In genomic region chr1:2414297-2414958, GRCh38 we compare ENCODE assay signal across 8 cellular contexts. TPM values are rescaled to one million over a fixed set of nuclear protein-coding genes. Genes with fewer than 3 reads are reported as not detected.
DNase-seq lines count a peak whose midpoint lies in the region; ATAC-seq, FAIRE-seq and TF ChIP-seq lines count a peak whose summit lies in the region.

No MANE protein-coding gene starts in this region.

- no peak for TF ChIP-seq POLR2A in prostate gland (IDR thresholded peaks at IDR 0.05)

- H3K9me2 ChIP-seq in MM.1S (replicated peaks; ENCODE audit: insufficient read depth, low read length) (no peaks in the 10 kb centered on the region), SU-DHL-6 (replicated peaks; ENCODE audit: insufficient read depth, low read length) (no peaks in the 10 kb centered on the region)

- H3K4me2 ChIP-seq in MM.1S (ENCODE audit: low read depth, low read length) (peak overlapping the region; percentile 92), SU-DHL-6 (ENCODE audit: low read depth, low read length, poor library complexity, severe bottlenecking) (peak overlapping the region; percentile 69)

- H3K4me3 ChIP-seq in MM.1S (ENCODE audit: low read length) = peak overlapping the region; percentile 88
- no peak overlapping the region for H3K4me3 ChIP-seq in SU-DHL-6 (ENCODE audit: insufficient read depth, low read length, poor library complexity, severe bottlenecking)
- peak overlapping the region in 1 of 10 donors; percentile 22 for H3K4me3 ChIP-seq in heart right ventricle
- no peak overlapping the region for H3K4me3 ChIP-seq in prostate gland

- 2 to 3% methylated on average over 25 of the region's 25 CpGs for WGBS in heart right ventricle, 2 donors
- WGBS in prostate gland = 2% methylated on average over 18 of the region's 25 CpGs

- peaks cover 7% of the 10 kb centered on the region for H3K79me2 ChIP-seq in MM.1S (ENCODE audit: low read length)
- H3K79me2 ChIP-seq in SU-DHL-6 (ENCODE audit: insufficient read depth, low read length) = no peaks in the 10 kb centered on the region

- peak overlapping the region; percentile 89 for H3K27ac Mint-ChIP-seq in activated naive CD8-positive, alpha-beta T cell treated with anti-CD3 and anti-CD28 coated beads for 36 hours

- DNase-seq in MM.1S (peak; percentile 65), heart right ventricle (peak; percentile 71 to 77), prostate gland (ENCODE audit: low spot score) (peak; percentile 69), urothelium cell line (ENCODE audit: low spot score) (peak; percentile 69)
- peak; percentile 82 for DNase-seq in activated naive CD8-positive, alpha-beta T cell treated with anti-CD3 and anti-CD28 coated beads for 36 hours

- peak overlapping the region; percentile 70 for H2AFZ ChIP-seq in MM.1S (ENCODE audit: low read length)
- H2AFZ ChIP-seq in SU-DHL-6 (ENCODE audit: low read depth, low read length, severe bottlenecking) = no peak overlapping the region

- H4K20me1 ChIP-seq in MM.1S (ENCODE audit: insufficient read depth, low read length) = no peaks in the 10 kb centered on the region
- no peaks in the 10 kb centered on the region for H4K20me1 ChIP-seq in SU-DHL-6 (ENCODE audit: low read depth, low read length)

- H3K27ac ChIP-seq in MM.1S (ENCODE audit: low read length) (peak overlapping the region; percentile 52; the same call in 1 of the 2 replicates), SU-DHL-6 (ENCODE audit: low read depth, low read length) (peak overlapping the region; percentile 70; the same call in 1 of the 2 replicates), heart right ventricle (peak overlapping the region in 1 of 10 donors; percentile 31), prostate gland (peak overlapping the region; percentile 87 to 96)

- H3K9me3 ChIP-seq in ES-I3 (ENCODE audit: control insufficient read depth, insufficient read depth, low read length) = no peaks in the 10 kb centered on the region
- no peaks in the 10 kb centered on the region for H3K9me3 ChIP-seq in MM.1S (replicated peaks; ENCODE audit: insufficient read depth, low read length)
- no peaks in the 10 kb centered on the region for H3K9me3 ChIP-seq in SU-DHL-6 (ENCODE audit: insufficient read depth, low read length)
- H3K9me3 ChIP-seq in heart right ventricle = no peaks in the 10 kb centered on the region
- H3K9me3 ChIP-seq in prostate gland = no peaks in the 10 kb centered on the region

- peak overlapping the region; percentile 89 for H3K4me3 Mint-ChIP-seq in activated naive CD8-positive, alpha-beta T cell treated with anti-CD3 and anti-CD28 coated beads for 36 hours

- intact Hi-C loops in heart right ventricle (cut with DNase I) (loop anchor here (1.0 to 10.0 kb wide), 13 partner anchors 113 to 1010 kb away; partner anchors contain the start of gene PANK4 (in 1 of the 10)), prostate gland (cut with DNase I) (loop anchor here (10.0 kb wide), 1 partner anchor 230 kb away; no protein-coding TSS in a partner anchor)

- ATAC-seq in heart right ventricle = peak in 5 of 8 donors; percentile 19 to 64 (median 44)
- no peak for ATAC-seq in HG02571 (IDR thresholded peaks at IDR 0.05; ENCODE audit: unreplicated experiment)

- H3K9ac ChIP-seq in ES-I3 (ENCODE audit: low read depth, low read length) (peak overlapping the region; percentile 84; the same call in 1 of the 2 replicates), MM.1S (ENCODE audit: low read length) (peak overlapping the region; percentile 11; the same call in 1 of the 2 replicates), SU-DHL-6 (ENCODE audit: low read length) (peak overlapping the region; percentile 79; the same call in 1 of the 2 replicates)

- peaks cover 32% of the 10 kb centered on the region for H3K4me1 Mint-ChIP-seq in activated naive CD8-positive, alpha-beta T cell treated with anti-CD3 and anti-CD28 coated beads for 36 hours

- H3K27me3 Mint-ChIP-seq in activated naive CD8-positive, alpha-beta T cell treated with anti-CD3 and anti-CD28 coated beads for 36 hours = no peaks in the 10 kb centered on the region

- H3K9me3 Mint-ChIP-seq in activated naive CD8-positive, alpha-beta T cell treated with anti-CD3 and anti-CD28 coated beads for 36 hours = no peaks in the 10 kb centered on the region

- TF ChIP-seq CTCF in MM.1S (IDR thresholded peaks at IDR 0.05; ENCODE audit: low read length) = peak; percentile 94
- peak; percentile 46 for TF ChIP-seq CTCF in SU-DHL-6 (IDR thresholded peaks at IDR 0.05; ENCODE audit: insufficient read depth, low read length, poor library complexity, severe bottlenecking)
- TF ChIP-seq CTCF in heart right ventricle (IDR thresholded peaks at IDR 0.05) = peak; percentile 88 to 94 (median 92)
- peak; percentile 91 to 98 (median 96) for TF ChIP-seq CTCF in prostate gland (IDR thresholded peaks at IDR 0.05)

- peaks cover 8% of the 10 kb centered on the region for H3K36me3 Mint-ChIP-seq in activated naive CD8-positive, alpha-beta T cell treated with anti-CD3 and anti-CD28 coated beads for 36 hours

- H3K27me3 ChIP-seq in MM.1S (replicated peaks; ENCODE audit: insufficient read depth, low read length) (peaks cover 27% of the 10 kb centered on the region), SU-DHL-6 (ENCODE audit: low read length) (no peaks in the 10 kb centered on the region), heart right ventricle (peaks cover 0 to 43% (median 36%) of the 10 kb centered on the region in 7 donors), prostate gland (replicated peaks; ENCODE audit: insufficient read depth) (no peaks in the 10 kb centered on the region)

- peaks cover 11% of the 10 kb centered on the region for H3F3A ChIP-seq in MM.1S (ENCODE audit: insufficient read depth, low read length)
- no peaks in the 10 kb centered on the region for H3F3A ChIP-seq in SU-DHL-6 (ENCODE audit: insufficient read depth)

- no peaks in the 10 kb centered on the region; the same call in 1 of the 2 replicates for H3K36me3 ChIP-seq in ES-I3 (ENCODE audit: insufficient read depth, low read length)
- H3K36me3 ChIP-seq in MM.1S (replicated peaks; ENCODE audit: insufficient read depth, low read length) = no peaks in the 10 kb centered on the region
- no peaks in the 10 kb centered on the region for H3K36me3 ChIP-seq in SU-DHL-6 (ENCODE audit: low read length)
- H3K36me3 ChIP-seq in heart right ventricle = peaks cover 0 to 8% (median 0%) of the 10 kb centered on the region in 9 donors
- H3K36me3 ChIP-seq in prostate gland = no peaks in the 10 kb centered on the region

- no peak for FAIRE-seq in urothelium cell line (lab: Jason Lieb, UNC)

- H3K4me1 ChIP-seq in ES-I3 (ENCODE audit: insufficient read depth, low read length) = no peaks in the 10 kb centered on the region; the same call in 1 of the 2 replicates
- H3K4me1 ChIP-seq in MM.1S (ENCODE audit: low read length) = peaks cover 25% of the 10 kb centered on the region
- peaks cover 3 to 31% (median 25%) of the 10 kb centered on the region in 9 donors for H3K4me1 ChIP-seq in heart right ventricle
- peaks cover 48% of the 10 kb centered on the region for H3K4me1 ChIP-seq in prostate gland (replicated peaks)

RNA-seq across cellular contexts. Expression of gene PEX10, which starts 2.1 kb away (rescaled TPM):
- 10 to 100 TPM; 21.5 to 23.7 TPM for total RNA-seq in activated naive CD8-positive, alpha-beta T cell treated with anti-CD3 and anti-CD28 coated beads for 36 hours
- total RNA-seq in heart right ventricle = 10 to 100 TPM; 14.6 to 26.0 (median 18.6) TPM
- 10 to 100 TPM; 13.7 to 19.1 TPM for polyA plus RNA-seq in heart right ventricle
- total RNA-seq in prostate gland = 10 to 100 TPM; 38.3 to 49.9 TPM

RNA-seq across cellular contexts. Expression of gene RER1, which starts 22.8 kb away (rescaled TPM):
- 100 to 1,000 TPM; 161 to 176 TPM for total RNA-seq in activated naive CD8-positive, alpha-beta T cell treated with anti-CD3 and anti-CD28 coated beads for 36 hours
- 100 to 1,000 TPM in 1 of 10 donors, 10 to 100 TPM in 9; 70.1 to 107 (median 84.1) TPM for total RNA-seq in heart right ventricle
- 10 to 100 TPM; 55.5 to 77.0 TPM for polyA plus RNA-seq in heart right ventricle
- total RNA-seq in prostate gland = 10 to 100 TPM; 86.1 to 97.0 TPM

RNA-seq across cellular contexts. Expression of gene MORN1, which starts 23.1 kb away (rescaled TPM):
- 1 to 10 TPM; 6.8 to 7.8 TPM for total RNA-seq in activated naive CD8-positive, alpha-beta T cell treated with anti-CD3 and anti-CD28 coated beads for 36 hours
- 1 to 10 TPM; 3.5 to 7.6 (median 5.7) TPM for total RNA-seq in heart right ventricle
- 1 to 10 TPM; 1.2 to 3.0 TPM for polyA plus RNA-seq in heart right ventricle
- total RNA-seq in prostate gland = 10 to 100 TPM; 18.6 to 21.0 TPM

Comparison
In these comparisons a context has a peak if more than half of its experiments do, and no peak if none do; other contexts are left out.
1. H3K9ac ChIP-seq: peak in every context shown above with its lines; median percentile 84 in ES-I3; 79 in SU-DHL-6; 11 in MM.1S.
2. CTCF ChIP-seq: peak in every context shown above with its lines; median percentile 96 in prostate gland; 94 in MM.1S; 92 in heart right ventricle; 46 in SU-DHL-6.